Comparison of ENCODE assay signal across 2 cellular contexts in the genomic region with DNA sequence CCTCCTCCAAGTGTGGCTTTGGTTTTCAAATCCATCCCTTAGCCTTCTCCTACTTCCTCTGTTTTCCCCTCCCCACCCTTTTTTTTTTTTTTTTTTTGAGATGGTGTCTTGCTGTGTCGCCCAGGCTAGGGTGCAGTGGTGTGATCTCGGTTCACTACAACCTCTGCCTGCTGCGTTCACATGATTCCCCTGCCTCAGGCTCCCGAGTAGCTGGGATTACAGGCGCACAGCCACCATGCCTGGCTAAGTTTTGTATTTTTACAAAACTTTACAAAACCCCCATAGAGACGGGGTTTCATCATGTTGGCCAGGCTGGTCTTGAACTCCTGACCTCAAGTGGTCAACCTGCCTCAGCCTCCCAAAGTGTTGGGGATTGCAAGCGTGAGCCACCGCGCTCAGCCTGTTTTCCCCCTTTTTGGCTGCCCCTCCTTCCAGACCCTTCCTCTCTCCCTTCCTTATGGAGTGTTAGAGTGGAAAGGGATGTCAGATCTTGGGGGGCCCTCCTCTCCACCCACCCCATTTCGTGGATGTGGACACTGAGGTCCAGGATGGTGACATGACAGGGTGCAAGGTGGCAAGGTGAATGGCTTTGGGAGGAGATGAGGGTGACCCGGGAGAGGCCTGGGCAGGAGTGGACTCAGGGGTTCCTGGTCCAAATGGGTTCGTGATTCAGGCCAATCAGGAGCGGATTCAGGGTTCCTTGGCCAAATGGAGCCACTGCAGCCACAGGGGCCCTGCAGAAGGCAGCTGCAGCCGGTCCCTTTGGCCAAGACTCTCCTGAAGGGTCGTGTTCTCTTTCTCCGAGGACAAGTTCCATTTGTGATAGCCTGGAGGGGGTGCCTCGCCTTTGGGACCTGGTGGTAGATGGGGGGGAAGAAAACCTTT.
TF ChIP-seq lines count a peak whose summit lies in the region.

No MANE protein-coding gene starts in this region.

TF ChIP-seq in HepG2, 621 proteins besides CTCF, POLR2A, EP300 and RAD21:
- TF ChIP-seq SALL2 (CRISPR knock-in tag; IDR thresholded peaks at IDR 0.05) (no peak), ZSCAN9 (CRISPR knock-in tag; IDR thresholded peaks at IDR 0.05; ENCODE audit: borderline replicate concordance) (no peak), CEBPG (CRISPR knock-in tag; IDR thresholded peaks at IDR 0.05) (no peak), ZNF253 (CRISPR knock-in tag; IDR thresholded peaks at IDR 0.05; ENCODE audit: borderline replicate concordance) (0 out of 2 replicates have a peak, but pooled peaks have one; percentile 19), TRIM24 (CRISPR knock-in tag; IDR thresholded peaks at IDR 0.05) (no peak), NRL (CRISPR knock-in tag; IDR thresholded peaks at IDR 0.05; ENCODE audit: borderline replicate concordance) (0 out of 2 replicates have a peak, but pooled peaks have one; percentile 14), ELF3 (CRISPR knock-in tag; IDR thresholded peaks at IDR 0.05) (no peak), ZNF547 (CRISPR knock-in tag; IDR thresholded peaks at IDR 0.05) (no peak), ZNF121 (CRISPR knock-in tag; IDR thresholded peaks at IDR 0.05) (peak; percentile 70), MEIS2 (CRISPR knock-in tag; IDR thresholded peaks at IDR 0.05) (no peak), GFI1 (CRISPR knock-in tag; IDR thresholded peaks at IDR 0.05; ENCODE audit: borderline replicate concordance) (no peak), ZNF629 (CRISPR knock-in tag; conservative IDR thresholded peaks at IDR 0.05) (peak; percentile 83), SMAD9 (CRISPR knock-in tag; IDR thresholded peaks at IDR 0.05) (no peak), TBX2 (CRISPR knock-in tag; IDR thresholded peaks at IDR 0.05; ENCODE audit: borderline replicate concordance) (0 out of 2 replicates have a peak, but pooled peaks have one; percentile 0), DMAP1 (CRISPR knock-in tag; IDR thresholded peaks at IDR 0.05) (no peak)
- TF ChIP-seq, protein P1, sequence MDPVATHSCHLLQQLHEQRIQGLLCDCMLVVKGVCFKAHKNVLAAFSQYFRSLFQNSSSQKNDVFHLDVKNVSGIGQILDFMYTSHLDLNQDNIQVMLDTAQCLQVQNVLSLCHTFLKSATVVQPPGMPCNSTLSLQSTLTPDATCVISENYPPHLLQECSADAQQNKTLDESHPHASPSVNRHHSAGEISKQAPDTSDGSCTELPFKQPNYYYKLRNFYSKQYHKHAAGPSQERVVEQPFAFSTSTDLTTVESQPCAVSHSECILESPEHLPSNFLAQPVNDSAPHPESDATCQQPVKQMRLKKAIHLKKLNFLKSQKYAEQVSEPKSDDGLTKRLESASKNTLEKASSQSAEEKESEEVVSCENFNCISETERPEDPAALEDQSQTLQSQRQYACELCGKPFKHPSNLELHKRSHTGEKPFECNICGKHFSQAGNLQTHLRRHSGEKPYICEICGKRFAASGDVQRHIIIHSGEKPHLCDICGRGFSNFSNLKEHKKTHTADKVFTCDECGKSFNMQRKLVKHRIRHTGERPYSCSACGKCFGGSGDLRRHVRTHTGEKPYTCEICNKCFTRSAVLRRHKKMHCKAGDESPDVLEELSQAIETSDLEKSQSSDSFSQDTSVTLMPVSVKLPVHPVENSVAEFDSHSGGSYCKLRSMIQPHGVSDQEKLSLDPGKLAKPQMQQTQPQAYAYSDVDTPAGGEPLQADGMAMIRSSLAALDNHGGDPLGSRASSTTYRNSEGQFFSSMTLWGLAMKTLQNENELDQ (CRISPR knock-in tag; IDR thresholded peaks at IDR 0.05; ENCODE audit: borderline replicate concordance) = no peak

TF ChIP-seq in SK-N-SH, 30 proteins besides CTCF, POLR2A, EP300 and RAD21:
- TF ChIP-seq MEF2A (IDR thresholded peaks at IDR 0.05; ENCODE audit: borderline replicate concordance, low read depth) (no peak), SMC3 (IDR thresholded peaks at IDR 0.05; ENCODE audit: low read depth, low read length) (no peak), YY1 (IDR thresholded peaks at IDR 0.05; ENCODE audit: low read depth) (no peak), RFX5 (IDR thresholded peaks at IDR 0.05; ENCODE audit: low read length) (no peak), USF2 (IDR thresholded peaks at IDR 0.05; ENCODE audit: borderline replicate concordance, low read depth, low read length) (no peak), FOSL2 (IDR thresholded peaks at IDR 0.05; ENCODE audit: borderline replicate concordance, low read depth) (no peak)
- TF ChIP-seq, protein P2, sequence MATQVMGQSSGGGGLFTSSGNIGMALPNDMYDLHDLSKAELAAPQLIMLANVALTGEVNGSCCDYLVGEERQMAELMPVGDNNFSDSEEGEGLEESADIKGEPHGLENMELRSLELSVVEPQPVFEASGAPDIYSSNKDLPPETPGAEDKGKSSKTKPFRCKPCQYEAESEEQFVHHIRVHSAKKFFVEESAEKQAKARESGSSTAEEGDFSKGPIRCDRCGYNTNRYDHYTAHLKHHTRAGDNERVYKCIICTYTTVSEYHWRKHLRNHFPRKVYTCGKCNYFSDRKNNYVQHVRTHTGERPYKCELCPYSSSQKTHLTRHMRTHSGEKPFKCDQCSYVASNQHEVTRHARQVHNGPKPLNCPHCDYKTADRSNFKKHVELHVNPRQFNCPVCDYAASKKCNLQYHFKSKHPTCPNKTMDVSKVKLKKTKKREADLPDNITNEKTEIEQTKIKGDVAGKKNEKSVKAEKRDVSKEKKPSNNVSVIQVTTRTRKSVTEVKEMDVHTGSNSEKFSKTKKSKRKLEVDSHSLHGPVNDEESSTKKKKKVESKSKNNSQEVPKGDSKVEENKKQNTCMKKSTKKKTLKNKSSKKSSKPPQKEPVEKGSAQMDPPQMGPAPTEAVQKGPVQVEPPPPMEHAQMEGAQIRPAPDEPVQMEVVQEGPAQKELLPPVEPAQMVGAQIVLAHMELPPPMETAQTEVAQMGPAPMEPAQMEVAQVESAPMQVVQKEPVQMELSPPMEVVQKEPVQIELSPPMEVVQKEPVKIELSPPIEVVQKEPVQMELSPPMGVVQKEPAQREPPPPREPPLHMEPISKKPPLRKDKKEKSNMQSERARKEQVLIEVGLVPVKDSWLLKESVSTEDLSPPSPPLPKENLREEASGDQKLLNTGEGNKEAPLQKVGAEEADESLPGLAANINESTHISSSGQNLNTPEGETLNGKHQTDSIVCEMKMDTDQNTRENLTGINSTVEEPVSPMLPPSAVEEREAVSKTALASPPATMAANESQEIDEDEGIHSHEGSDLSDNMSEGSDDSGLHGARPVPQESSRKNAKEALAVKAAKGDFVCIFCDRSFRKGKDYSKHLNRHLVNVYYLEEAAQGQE (IDR thresholded peaks at IDR 0.05; ENCODE audit: low read depth, low read length) = no peak
- TF ChIP-seq, protein P3, sequence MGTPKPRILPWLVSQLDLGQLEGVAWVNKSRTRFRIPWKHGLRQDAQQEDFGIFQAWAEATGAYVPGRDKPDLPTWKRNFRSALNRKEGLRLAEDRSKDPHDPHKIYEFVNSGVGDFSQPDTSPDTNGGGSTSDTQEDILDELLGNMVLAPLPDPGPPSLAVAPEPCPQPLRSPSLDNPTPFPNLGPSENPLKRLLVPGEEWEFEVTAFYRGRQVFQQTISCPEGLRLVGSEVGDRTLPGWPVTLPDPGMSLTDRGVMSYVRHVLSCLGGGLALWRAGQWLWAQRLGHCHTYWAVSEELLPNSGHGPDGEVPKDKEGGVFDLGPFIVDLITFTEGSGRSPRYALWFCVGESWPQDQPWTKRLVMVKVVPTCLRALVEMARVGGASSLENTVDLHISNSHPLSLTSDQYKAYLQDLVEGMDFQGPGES (IDR thresholded peaks at IDR 0.05; ENCODE audit: low read depth, low read length) = no peak
